Comparison of ENCODE assay signal across 12 cellular contexts in the genomic region with DNA sequence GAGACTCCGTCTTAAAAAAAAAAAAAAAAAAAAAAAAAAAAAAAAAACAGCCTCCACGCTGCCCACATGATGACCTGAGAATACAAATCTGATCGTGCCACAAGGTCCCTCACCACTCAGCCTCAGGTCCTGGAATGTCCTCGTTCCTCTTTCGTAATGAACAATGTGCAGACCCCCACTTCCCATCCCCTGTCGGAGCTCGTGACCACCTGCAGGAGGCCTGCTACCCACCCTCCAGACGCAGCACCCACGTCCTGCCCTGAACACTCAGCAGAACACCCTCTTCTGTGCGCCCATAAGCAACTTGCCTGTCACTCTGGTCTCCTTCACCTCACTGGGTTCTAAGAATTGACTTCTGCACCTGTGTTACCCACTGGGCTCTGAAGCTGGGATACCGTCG.
A peak's percentile ranks its signal among the peaks of the same experiment; 100 is the strongest.
DNase-seq lines count a peak whose midpoint lies in the region; ATAC-seq and TF ChIP-seq lines count a peak whose summit lies in the region.
"Had no signal": no experiment of that assay in that cellular context is flagged by ENCODE, and none has a peak within 500 bp of the region (broad histone marks: within the 10 kb centered on the region; RNA-seq: fewer than 3 reads in every experiment).

No MANE protein-coding gene starts in this region.

- no peaks in the 10 kb centered on the region for H3K36me3 ChIP-seq in CD4-positive, CD25-positive, alpha-beta regulatory T cell (ENCODE audit: control insufficient read depth, insufficient read depth, low read length)
- no peaks in the 10 kb centered on the region for H3K36me3 ChIP-seq in trophoblast cell (ENCODE audit: control insufficient read depth in 1 of 2, insufficient read depth in 2 of 2, low read length in 2 of 2)
- no peaks in the 10 kb centered on the region for H3K36me3 ChIP-seq in testis (ENCODE audit: low read depth, missing control alignments)
- H3K36me3 ChIP-seq: HAP-1 had no signal

- no peak for TF ChIP-seq CTCF in GM12864 (IDR thresholded peaks at IDR 0.05; ENCODE audit: low read depth, low read length, missing control alignments)
- no peak for TF ChIP-seq CTCF in chondrocyte (IDR thresholded peaks at IDR 0.05)
- TF ChIP-seq CTCF in testis (IDR thresholded peaks at IDR 0.05), result no peak

- H3K4me3 Mint-ChIP-seq in CD4-positive, CD25-positive, alpha-beta regulatory T cell, result peak overlapping the region in 1 of 4 donors; percentile 36
- H3K4me3 Mint-ChIP-seq in chondrocyte (ENCODE audit: unreplicated experiment), result no peak overlapping the region

- no peak overlapping the region for H3K23ac ChIP-seq in trophoblast cell (ENCODE audit: low read length)

- H2BK120ac ChIP-seq in trophoblast cell (ENCODE audit: insufficient read depth, low read length, poor library complexity), result peak overlapping the region; percentile 18

- intact Hi-C loops in testis (cut with DNase I; ENCODE audit: low total_unique reads), result no loop called here

- H3K4me1 ChIP-seq in CD4-positive, CD25-positive, alpha-beta regulatory T cell (ENCODE audit: control insufficient read depth, insufficient read depth, low read length, poor library complexity, severe bottlenecking), result peaks cover 21% of the 10 kb centered on the region
- H3K4me1 ChIP-seq in trophoblast cell (ENCODE audit: control insufficient read depth in 1 of 2, insufficient read depth in 2 of 2, low read length in 2 of 2), result peaks cover 20 to 24% of the 10 kb centered on the region in 2 experiments
- no peaks in the 10 kb centered on the region for H3K4me1 ChIP-seq in testis

- peaks cover 0 to 14% (median 1%) of the 10 kb centered on the region in 7 donors for H3K9me3 Mint-ChIP-seq in CD4-positive, CD25-positive, alpha-beta regulatory T cell
- peaks cover 8% of the 10 kb centered on the region for H3K9me3 Mint-ChIP-seq in chondrocyte (ENCODE audit: low read depth)

- no peak for ATAC-seq in CD4-positive, CD25-positive, alpha-beta regulatory T cell (ENCODE audit: low read depth in 2 of 2)
- ATAC-seq in HG03108 (IDR thresholded peaks at IDR 0.05; ENCODE audit: unreplicated experiment) (no peak), left lobe of liver (no peak)

- H3K4me1 Mint-ChIP-seq in CD4-positive, CD25-positive, alpha-beta regulatory T cell, result peaks cover 13 to 49% (median 22%) of the 10 kb centered on the region in 4 donors
- H3K4me1 Mint-ChIP-seq in chondrocyte (ENCODE audit: low read depth), result peaks cover 30% of the 10 kb centered on the region

- peak overlapping the region in 2 of 3 donors; percentile 5 to 46 for H3K27ac Mint-ChIP-seq in CD4-positive, CD25-positive, alpha-beta regulatory T cell
- H3K27ac Mint-ChIP-seq in chondrocyte (ENCODE audit: unreplicated experiment), result no peak overlapping the region

- H2BK5ac ChIP-seq in trophoblast cell (ENCODE audit: low read depth, low read length, poor library complexity), result peak overlapping the region; percentile 88

- peak overlapping the region; percentile 15 for H4K8ac ChIP-seq in trophoblast cell (ENCODE audit: low read depth, low read length)

- no peak overlapping the region for H3K4me2 ChIP-seq in trophoblast cell (ENCODE audit: low read length)

- H3K4ac ChIP-seq in trophoblast cell (ENCODE audit: low read depth, low read length), result peak overlapping the region; percentile 5

- H3K27me3 ChIP-seq in CD4-positive, CD25-positive, alpha-beta regulatory T cell (ENCODE audit: control insufficient read depth, insufficient read depth, low read length), result no peaks in the 10 kb centered on the region
- H3K27me3 ChIP-seq in trophoblast cell (ENCODE audit: insufficient read depth, low read length) (no peaks in the 10 kb centered on the region), testis (no peaks in the 10 kb centered on the region)

- H3K36me3 Mint-ChIP-seq in CD4-positive, CD25-positive, alpha-beta regulatory T cell, result peaks cover 7% of the 10 kb centered on the region
- no peaks in the 10 kb centered on the region for H3K36me3 Mint-ChIP-seq in chondrocyte (ENCODE audit: low read depth)

- no CpG with 5 or more reads among the region's 12 CpGs for WGBS in trophoblast cell (ENCODE audit: extremely low coverage, insufficient coverage, insufficient read length)
- WGBS in testis, 2 donors, result 69 to 75% methylated on average over 12 of the region's 12 CpGs

- no peaks in the 10 kb centered on the region for H3K27me3 Mint-ChIP-seq in CD4-positive, CD25-positive, alpha-beta regulatory T cell
- H3K27me3 Mint-ChIP-seq in chondrocyte (ENCODE audit: low read depth), result peaks cover 2% of the 10 kb centered on the region

- peaks cover 6% of the 10 kb centered on the region for H3K79me2 ChIP-seq in trophoblast cell (ENCODE audit: control insufficient read depth, insufficient read depth, low read length, poor library complexity)

- peak overlapping the region; percentile 1 for H2AFZ ChIP-seq in trophoblast cell (ENCODE audit: insufficient read depth, low read length, poor library complexity)

- no peak overlapping the region for H3K27ac ChIP-seq in CD4-positive, CD25-positive, alpha-beta regulatory T cell (ENCODE audit: insufficient read depth, low read length, poor library complexity, severe bottlenecking)
- H3K27ac ChIP-seq in trophoblast cell (ENCODE audit: low read depth, low read length) (peak overlapping the region; percentile 97), testis (no peak overlapping the region)

- no peak overlapping the region for H3K9ac ChIP-seq in trophoblast cell (ENCODE audit: low read length)

- DNase-seq in CD4-positive, CD25-positive, alpha-beta regulatory T cell, result no peak
- DNase-seq in GM12864 (ENCODE audit: low read depth), result peak; percentile 49
- DNase-seq in chondrocyte (ENCODE audit: low spot score), result peak; percentile 71
- no peak for DNase-seq in trophoblast cell
- DNase-seq in testis, result no peak
- no peak for DNase-seq in left lobe of liver (ENCODE audit: low spot score)
- DNase-seq: NCI-H1436 treated with DMSO at 0.1 percent for 48 hours, NCI-H2081, NCI-H510A treated with DMSO at 0.1 percent for 48 hours, SIG-M5 had no signal

- peak overlapping the region; percentile 53 for H2BK12ac ChIP-seq in trophoblast cell (ENCODE audit: low read length)

- no peak overlapping the region for H4K12ac ChIP-seq in trophoblast cell (ENCODE audit: low read depth, low read length)

- no peaks in the 10 kb centered on the region for H3K9me3 ChIP-seq in CD4-positive, CD25-positive, alpha-beta regulatory T cell (ENCODE audit: control insufficient read depth in 2 of 2, low read length in 2 of 2)
- H3K9me3 ChIP-seq in trophoblast cell (ENCODE audit: insufficient read depth, low read depth, low read length), result peaks cover 5% of the 10 kb centered on the region
- H3K9me3 ChIP-seq in testis, result no peaks in the 10 kb centered on the region

- peak overlapping the region; percentile 37 for H3K14ac ChIP-seq in trophoblast cell (ENCODE audit: low read length)

- TF ChIP-seq POLR2A in testis (IDR thresholded peaks at IDR 0.05), result no peak

- peak overlapping the region; percentile 73 for H4K91ac ChIP-seq in trophoblast cell (ENCODE audit: low read depth, low read length)

- no peak overlapping the region for H3K4me3 ChIP-seq in CD4-positive, CD25-positive, alpha-beta regulatory T cell (ENCODE audit: low read depth, low read length)
- H3K4me3 ChIP-seq in GM12864 (ENCODE audit: low read depth, low read length) (no peak overlapping the region), trophoblast cell (ENCODE audit: low read depth, low read length) (no peak overlapping the region), testis (no peak overlapping the region)
- H3K4me3 ChIP-seq: HAP-1 had no signal

- peak overlapping the region; percentile 39 for H3K18ac ChIP-seq in trophoblast cell (ENCODE audit: low read length)

- peak overlapping the region; percentile 40 for H2AK5ac ChIP-seq in trophoblast cell (ENCODE audit: low read length)

- peaks cover 48% of the 10 kb centered on the region for H3K79me1 ChIP-seq in trophoblast cell (ENCODE audit: low read length)

Comparison
In these comparisons a context has a peak if more than half of its experiments do, and no peak if none do; other contexts are left out.
1. DNase-seq: peak in GM12864 (single experiment) and chondrocyte (single experiment); none in CD4-positive, CD25-positive, alpha-beta regulatory T cell (0 of 3), trophoblast cell (0 of 2), testis (single experiment) and left lobe of liver (single experiment).